Comparison of ENCODE assay signal across 13 cellular contexts in the genomic region with DNA sequence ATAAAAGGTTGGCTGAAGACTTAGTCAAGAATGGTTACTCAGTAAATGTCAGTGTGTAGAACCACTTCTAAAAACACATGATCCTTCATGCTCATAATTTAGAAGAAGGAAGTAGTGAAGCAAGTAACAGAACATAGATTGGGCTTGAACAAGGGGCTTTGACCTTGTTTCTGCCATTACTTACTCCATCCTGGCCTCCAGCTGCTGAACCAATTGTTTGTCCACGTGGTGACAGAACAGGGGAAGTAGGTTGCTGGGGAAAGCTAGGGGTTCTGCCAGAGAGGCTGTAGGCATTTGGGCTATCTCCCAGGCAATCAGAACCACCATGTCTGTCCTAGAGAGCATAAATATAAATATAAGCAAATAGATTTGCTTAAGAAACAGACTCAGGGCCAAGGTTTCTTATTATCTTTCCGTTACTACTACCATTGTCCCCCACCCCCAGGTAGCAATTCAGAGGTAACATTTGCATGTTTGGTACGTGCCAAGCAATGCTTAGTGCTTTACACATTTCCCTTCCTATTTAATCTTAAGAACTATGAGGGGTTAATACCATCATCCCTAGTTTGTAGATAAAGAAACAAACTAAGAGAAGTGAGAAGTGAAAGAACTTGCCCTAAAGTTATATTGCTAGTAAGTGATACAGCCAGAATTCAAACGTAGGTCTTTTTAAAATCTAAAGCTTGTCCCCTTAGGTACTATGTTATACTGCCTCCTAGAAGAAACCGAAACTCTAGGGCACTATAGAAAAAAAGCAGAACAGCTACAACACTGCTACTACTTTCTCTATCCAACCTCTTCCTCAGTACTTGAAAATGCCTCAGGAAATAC. TPM values are rescaled to one million over a fixed set of nuclear protein-coding genes. Genes with fewer than 3 reads are reported as not detected.
DNase-seq lines count a peak whose midpoint lies in the region; ATAC-seq, FAIRE-seq and TF ChIP-seq lines count a peak whose summit lies in the region.
"Had no signal": no experiment of that assay in that cellular context is flagged by ENCODE, and none has a peak within 500 bp of the region (broad histone marks: within the 10 kb centered on the region; RNA-seq: fewer than 3 reads in every experiment).

No MANE protein-coding gene starts in this region.

- H3K36me3 Mint-ChIP-seq in CD4-positive, CD25-positive, alpha-beta regulatory T cell: peaks cover 4% of the 10 kb centered on the region

- no peak overlapping the region for H3K18ac ChIP-seq in H1 (ENCODE audit: extremely low read depth, low read length)

- H3K4me3 Mint-ChIP-seq in CD4-positive, CD25-positive, alpha-beta regulatory T cell: peak overlapping the region; percentile 72 to 82 (median 78)

- no peak overlapping the region for H2BK15ac ChIP-seq in H1 (ENCODE audit: low read length)

- H3K4ac ChIP-seq in H1 (replicated peaks; ENCODE audit: insufficient read length, low read depth, low read length): no peak overlapping the region

- H3K9me3 Mint-ChIP-seq in CD4-positive, CD25-positive, alpha-beta regulatory T cell: no peaks in the 10 kb centered on the region

- TF ChIP-seq CTCF in H1 (IDR thresholded peaks at IDR 0.05; ENCODE audit: control extremely low read depth in 1 of 3, insufficient read depth in 1 of 3, low read depth in 1 of 3, low read length in 3 of 3): no peak

- H3K23ac ChIP-seq in H1 (ENCODE audit: insufficient read length): no peak overlapping the region

- peak overlapping the region; percentile 37 for H2AFZ ChIP-seq in H1 (ENCODE audit: low read length)

- H3K23me2 ChIP-seq in H1 (ENCODE audit: low read depth, low read length): peaks cover 2% of the 10 kb centered on the region

- no peak overlapping the region for H2BK12ac ChIP-seq in H1 (ENCODE audit: low read depth, low read length)

- H3K27ac ChIP-seq in CD4-positive, CD25-positive, alpha-beta regulatory T cell (ENCODE audit: insufficient read depth, low read length, poor library complexity, severe bottlenecking): peak overlapping the region; percentile 99
- H3K27ac ChIP-seq in H1 (ENCODE audit: low read depth, low read length): no peak overlapping the region
- H3K27ac ChIP-seq: HL-60, SK-N-MC had no signal

- no peak overlapping the region for H2BK120ac ChIP-seq in H1 (replicated peaks; ENCODE audit: low read depth, low read length)

- no peak overlapping the region for H4K8ac ChIP-seq in H1 (ENCODE audit: extremely low read depth, insufficient read depth, low read length)

- H3K56ac ChIP-seq in H1 (replicated peaks; ENCODE audit: insufficient read length, low read depth, low read length): no peak overlapping the region

- no peak for TF ChIP-seq POLR2A in H1 (IDR thresholded peaks at IDR 0.05; ENCODE audit: control extremely low read depth in 1 of 2, low read depth in 2 of 2, low read length in 2 of 2)

- no peaks in the 10 kb centered on the region for H3K36me3 ChIP-seq in CD4-positive, CD25-positive, alpha-beta regulatory T cell (ENCODE audit: control insufficient read depth, insufficient read depth, low read length)
- H3K36me3 ChIP-seq in H1 (ENCODE audit: control insufficient read depth in 2 of 4, insufficient read depth in 4 of 4, low read length in 3 of 4): no peaks in the 10 kb centered on the region

- H3K79me2 ChIP-seq in H1 (ENCODE audit: control insufficient read depth in 1 of 2, insufficient read depth in 2 of 2, low read length in 2 of 2): peaks cover 0 to 4% of the 10 kb centered on the region in 2 experiments; a peak in 1 of 4 replicates

- no peaks in the 10 kb centered on the region for H3K9me3 ChIP-seq in CD4-positive, CD25-positive, alpha-beta regulatory T cell (ENCODE audit: control insufficient read depth in 2 of 2, low read length in 2 of 2)
- no peaks in the 10 kb centered on the region for H3K9me3 ChIP-seq in H1 (ENCODE audit: insufficient read depth in 2 of 2, low read depth in 1 of 2, low read length in 1 of 2)

- no peaks in the 10 kb centered on the region for H3K27me3 Mint-ChIP-seq in CD4-positive, CD25-positive, alpha-beta regulatory T cell

- H3K4me1 Mint-ChIP-seq in CD4-positive, CD25-positive, alpha-beta regulatory T cell: peaks cover 16 to 88% (median 55%) of the 10 kb centered on the region in 4 donors

- H4K5ac ChIP-seq in H1 (ENCODE audit: insufficient read length, low read depth, low read length): no peak overlapping the region

- H4K20me1 ChIP-seq in H1 (replicated peaks in 1 of 2; ENCODE audit: control insufficient read depth in 1 of 2, insufficient read depth in 2 of 2, low read length in 2 of 2): no peaks in the 10 kb centered on the region

- H3K14ac ChIP-seq in H1 (ENCODE audit: insufficient read length): no peak overlapping the region

- H3K4me2 ChIP-seq in H1 (ENCODE audit: insufficient read depth in 1 of 2, low read depth in 2 of 2, low read length in 2 of 2): no peak overlapping the region

- POLR2A ChIA-PET in H1 (lab: Charles Lee; ENCODE audit: partially characterized antibody): interaction anchor here (1.1 to 1.8 kb wide), 5 partner anchors 11 to 63 kb away, joined by 3 to 7 read pairs (median 5); a partner anchor contains a TSS

- no peak for TF ChIP-seq EP300 in H1 (IDR thresholded peaks at IDR 0.05; ENCODE audit: borderline replicate concordance in 1 of 2, low read depth in 2 of 2, low read length in 2 of 2)

- TF ChIP-seq RAD21 in H1 (IDR thresholded peaks at IDR 0.05 in 1 of 2, conservative IDR thresholded peaks at IDR 0.05 in 1 of 2; ENCODE audit: low read depth in 2 of 2, low read length in 2 of 2): no peak

- H3K9ac ChIP-seq in H1 (replicated peaks in 1 of 4; ENCODE audit: extremely low read depth in 1 of 4, low read depth in 3 of 4, low read length in 3 of 4): no peak overlapping the region

- H3K4me1 ChIP-seq in CD4-positive, CD25-positive, alpha-beta regulatory T cell (ENCODE audit: control insufficient read depth, insufficient read depth, low read length, poor library complexity, severe bottlenecking): peaks cover 98% of the 10 kb centered on the region
- peaks cover 0 to 1% (median 0%) of the 10 kb centered on the region in 4 experiments; a peak in 3 of 7 replicates for H3K4me1 ChIP-seq in H1 (replicated peaks in 1 of 4; ENCODE audit: control insufficient read depth in 3 of 4, insufficient read depth in 4 of 4, low read length in 3 of 4)

- no peak overlapping the region for H4K91ac ChIP-seq in H1 (replicated peaks; ENCODE audit: insufficient read length, low read length)

- peak overlapping the region; percentile 94 to 100 (median 96) for H3K27ac Mint-ChIP-seq in CD4-positive, CD25-positive, alpha-beta regulatory T cell

- FAIRE-seq in H1 (lab: Jason Lieb, UNC): no peak
- FAIRE-seq: colon, frontal cortex had no signal

- peak overlapping the region; percentile 68 for H3K4me3 ChIP-seq in CD4-positive, CD25-positive, alpha-beta regulatory T cell (ENCODE audit: low read depth, low read length)
- H3K4me3 ChIP-seq in H1 (ENCODE audit: extremely low read depth in 1 of 4, insufficient read depth in 2 of 4, low read depth in 3 of 4, low read length in 4 of 4): no peak overlapping the region
- H3K4me3 ChIP-seq: SK-N-MC had no signal

- no peak overlapping the region for H2BK5ac ChIP-seq in H1 (ENCODE audit: low read depth, low read length)

- ATAC-seq in CD4-positive, CD25-positive, alpha-beta regulatory T cell (ENCODE audit: low read depth in 2 of 2): peak; percentile 10 to 14
- ATAC-seq in GM18517 (IDR thresholded peaks at IDR 0.05; ENCODE audit: unreplicated experiment) (peak; percentile 27), HG02973 (IDR thresholded peaks at IDR 0.05; ENCODE audit: unreplicated experiment) (no peak), GM19328 (IDR thresholded peaks at IDR 0.05; ENCODE audit: unreplicated experiment) (no peak), HG03039 (IDR thresholded peaks at IDR 0.05; ENCODE audit: unreplicated experiment) (no peak)

- CTCF ChIA-PET in H1 (lab: Charles Lee; ENCODE audit: partially characterized antibody): interaction anchor here (1.0 to 6.5 kb wide), 8 partner anchors 11 to 70 kb away, joined by 3 to 87 read pairs (median 4); a partner anchor contains a TSS

- WGBS in H1 (ENCODE audit: extremely low coverage in 1 of 2, insufficient coverage in 1 of 2, insufficient read length in 1 of 2, insufficient replicate concordance in 2 of 2, low coverage in 1 of 2, low lambda C conversion rate in 2 of 2, missing lambda C conversion rate in 1 of 2), 2 experiments: 63% methylated on average over 5 of the region's 5 CpGs; no CpG with 5 or more reads in 1 of the 2 experiments

- no peaks in the 10 kb centered on the region for H3K27me3 ChIP-seq in CD4-positive, CD25-positive, alpha-beta regulatory T cell (ENCODE audit: control insufficient read depth, insufficient read depth, low read length)
- no peaks in the 10 kb centered on the region for H3K27me3 ChIP-seq in H1 (replicated peaks in 1 of 4; ENCODE audit: control insufficient read depth in 3 of 4, extremely low read depth in 1 of 4, insufficient read depth in 3 of 4, low read length in 3 of 4)

- H2AK5ac ChIP-seq in H1 (ENCODE audit: low read depth, low read length): no peak overlapping the region

- H3K79me1 ChIP-seq in H1 (ENCODE audit: low read depth, low read length): no peaks in the 10 kb centered on the region

- H2BK20ac ChIP-seq in H1 (ENCODE audit: low read length): no peak overlapping the region

- peak in 2 of 3 donors; percentile 49 to 69 for DNase-seq in CD4-positive, CD25-positive, alpha-beta regulatory T cell
- DNase-seq in OCI-M1 (lab: John Stamatoyannopoulos, UW) (peak; percentile 39), H1 (ENCODE audit: low read depth in 1 of 2, low spot score in 2 of 2) (no peak), AG08395 (ENCODE audit: low spot score) (no peak)
- DNase-seq: NCI-H187 treated with DMSO at 0.1 percent for 48 hours had no signal

RNA-seq across cellular contexts. Expression of a gene that starts 3.0 kb away (rescaled TPM):
- 71.5 TPM for total RNA-seq in CD4-positive, CD25-positive, alpha-beta regulatory T cell
- 10 to 100 TPM; 21.6 to 27.7 (median 24.6) TPM for polyA plus RNA-seq in CD4-positive, CD25-positive, alpha-beta regulatory T cell
- 32.5 and 37.1 TPM in 2 replicates for total RNA-seq in H1 (2021; fragmentation: NEBNext Ultra II Directional; extraction: Animal tissue kit (Norgen Biotek cat#: 25700))
- polyA plus RNA-seq in H1 (2011; rRNA removed): 34.6 and 38.6 TPM in 2 replicates
- polyA plus RNA-seq in H1 (2011; cell fraction: cytosol; rRNA removed): 49.2 TPM
- 98.8 TPM for polyA plus RNA-seq in H1 (2011; cell fraction: nucleus; rRNA removed)
- polyA plus RNA-seq in H1 (2012, experiment 1 of 2): 31.3 to 43.0 TPM (median 37.6 TPM) in 4 replicates
- polyA plus RNA-seq in H1 (2012, experiment 2 of 2): 2.4 TPM
- polyA plus RNA-seq in H1 (2013, experiment 1 of 2): 12.8 TPM
- polyA plus RNA-seq in H1 (2013, experiment 2 of 2): 9.7 TPM
- polyA minus RNA-seq in H1 (2011; rRNA and poly(A)+ RNA removed): 104 and 127 TPM in 2 replicates
- polyA minus RNA-seq in H1 (2011; cell fraction: cytosol; rRNA and poly(A)+ RNA removed): 43.4 TPM
- polyA minus RNA-seq in H1 (2011; cell fraction: nucleus; rRNA and poly(A)+ RNA removed): 89.8 TPM

RNA-seq across cellular contexts. Expression of a gene that starts 44.7 kb away (rescaled TPM):
- total RNA-seq in CD4-positive, CD25-positive, alpha-beta regulatory T cell: 44.1 TPM
- 10 to 100 TPM in 2 of 4 donors, 1 to 10 TPM in 2; 7.8 to 20.6 (median 12.8) TPM for polyA plus RNA-seq in CD4-positive, CD25-positive, alpha-beta regulatory T cell
- total RNA-seq in H1 (2021; fragmentation: NEBNext Ultra II Directional; extraction: Animal tissue kit (Norgen Biotek cat#: 25700)): 0.48 and 0.65 TPM in 2 replicates
- polyA plus RNA-seq in H1 (2011; rRNA removed): 1.0 and 1.3 TPM in 2 replicates
- 0.78 TPM for polyA plus RNA-seq in H1 (2011; cell fraction: cytosol; rRNA removed)
- polyA plus RNA-seq in H1 (2011; cell fraction: nucleus; rRNA removed): 4.2 TPM
- 0.48 to 1.1 TPM (median 0.88 TPM) in 4 replicates for polyA plus RNA-seq in H1 (2012, experiment 1 of 2)
- polyA plus RNA-seq in H1 (2012, experiment 2 of 2): not detected
- polyA plus RNA-seq in H1 (2013, experiment 1 of 2): 0.49 TPM
- 0.28 TPM for polyA plus RNA-seq in H1 (2013, experiment 2 of 2)
- 1.6 and 1.7 TPM in 2 replicates for polyA minus RNA-seq in H1 (2011; rRNA and poly(A)+ RNA removed)
- polyA minus RNA-seq in H1 (2011; cell fraction: cytosol; rRNA and poly(A)+ RNA removed): 0.51 TPM
- polyA minus RNA-seq in H1 (2011; cell fraction: nucleus; rRNA and poly(A)+ RNA removed): 2.9 TPM
- total RNA-seq: frontal cortex had no signal

RNA-seq across cellular contexts. Expression of a gene that starts 44.9 kb away (rescaled TPM):
- 7,793 TPM for total RNA-seq in CD4-positive, CD25-positive, alpha-beta regulatory T cell
- over 10,000 TPM; 37,989 to 53,417 (median 43,977) TPM for polyA plus RNA-seq in CD4-positive, CD25-positive, alpha-beta regulatory T cell
- total RNA-seq in H1 (2021; fragmentation: NEBNext Ultra II Directional; extraction: Animal tissue kit (Norgen Biotek cat#: 25700)): 71.2 and 78.9 TPM in 2 replicates
- polyA plus RNA-seq in H1 (2011; rRNA removed): 380 and 907 TPM in 2 replicates
- 423 TPM for polyA plus RNA-seq in H1 (2011; cell fraction: cytosol; rRNA removed)
- polyA plus RNA-seq in H1 (2011; cell fraction: nucleus; rRNA removed): 24.2 TPM
- 141 to 188 TPM (median 152 TPM) in 4 replicates for polyA plus RNA-seq in H1 (2012, experiment 1 of 2)
- 85.5 TPM for polyA plus RNA-seq in H1 (2012, experiment 2 of 2)
- polyA plus RNA-seq in H1 (2013, experiment 1 of 2): 100 TPM
- 143 TPM for polyA plus RNA-seq in H1 (2013, experiment 2 of 2)
- polyA minus RNA-seq in H1 (2011; rRNA and poly(A)+ RNA removed): 62.5 and 99.2 TPM in 2 replicates
- polyA minus RNA-seq in H1 (2011; cell fraction: cytosol; rRNA and poly(A)+ RNA removed): 112 TPM
- 132 TPM for polyA minus RNA-seq in H1 (2011; cell fraction: nucleus; rRNA and poly(A)+ RNA removed)

Comparison
In these comparisons a context has a peak if more than half of its experiments do, and no peak if none do; other contexts are left out.
1. ATAC-seq: peak in CD4-positive, CD25-positive, alpha-beta regulatory T cell (2 of 2) and GM18517 (single experiment); none in HG02973 (single experiment), GM19328 (single experiment) and HG03039 (single experiment).
2. DNase-seq: peak in CD4-positive, CD25-positive, alpha-beta regulatory T cell (2 of 3) and OCI-M1 (single experiment); none in H1 (0 of 2) and AG08395 (single experiment).
3. RNA of a gene that starts 44.7 kb away (total RNA-seq): 44.1 TPM in CD4-positive, CD25-positive, alpha-beta regulatory T cell (single experiment); 0.48 to 0.65 TPM in H1; every median in the first group is over 10 times any median in the second.
4. RNA of a gene that starts 44.9 kb away (total RNA-seq): 7,793 TPM in CD4-positive, CD25-positive, alpha-beta regulatory T cell (single experiment); 71.2 to 78.9 TPM in H1; every median in the first group is over 10 times any median in the second.